Comparison of ENCODE assay signal across 1 cellular context in the genomic region with DNA sequence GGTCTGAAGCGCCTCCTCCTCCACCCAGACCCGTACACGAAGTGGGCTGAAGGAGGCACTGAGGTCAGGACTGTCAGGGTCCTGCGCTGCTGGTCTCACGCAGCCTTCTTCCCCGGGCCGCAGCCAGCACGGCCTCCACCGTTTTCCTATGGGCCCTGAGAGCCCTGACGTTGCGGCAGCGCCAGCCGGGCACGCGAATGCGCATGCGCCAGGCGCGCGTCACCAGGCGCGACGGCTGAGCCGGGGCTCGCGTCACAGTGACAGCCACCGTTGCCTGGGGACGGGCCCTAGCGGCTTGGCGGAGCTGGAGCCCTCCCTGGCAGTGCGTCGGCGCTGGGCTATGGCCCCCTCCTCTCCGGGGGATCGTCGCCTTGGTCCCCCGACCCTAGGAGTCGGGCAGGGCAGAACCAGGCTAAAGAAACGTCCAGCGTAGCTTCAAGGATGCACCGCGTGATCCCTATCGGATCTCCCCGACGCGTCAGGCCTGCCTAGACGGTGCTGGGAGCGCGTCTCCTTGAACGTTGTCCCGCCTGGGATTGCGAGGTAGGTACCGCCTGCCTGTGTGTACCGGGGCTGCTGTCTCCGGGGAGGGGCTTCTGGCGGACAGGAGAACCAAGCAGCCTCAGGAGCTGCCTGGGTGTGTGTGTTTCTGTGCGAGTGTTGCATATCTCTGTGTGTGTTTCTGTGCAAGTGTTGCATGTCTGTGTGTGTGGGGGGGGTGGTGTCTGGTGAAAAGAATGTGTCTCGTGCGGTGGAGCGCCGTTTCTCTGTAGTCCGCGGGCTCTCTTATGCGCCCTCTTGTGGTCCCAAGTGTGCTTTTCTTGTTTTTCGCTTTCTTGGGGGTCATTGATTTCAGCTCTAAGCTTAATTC.
TF ChIP-seq lines count a peak whose summit lies in the region.

No MANE protein-coding gene starts in this region.

TF ChIP-seq in H1, 55 proteins besides CTCF, POLR2A, EP300 and RAD21:
- TF ChIP-seq SUZ12 (IDR thresholded peaks at IDR 0.05; ENCODE audit: low read length) = no peak
- TF ChIP-seq, protein P1, sequence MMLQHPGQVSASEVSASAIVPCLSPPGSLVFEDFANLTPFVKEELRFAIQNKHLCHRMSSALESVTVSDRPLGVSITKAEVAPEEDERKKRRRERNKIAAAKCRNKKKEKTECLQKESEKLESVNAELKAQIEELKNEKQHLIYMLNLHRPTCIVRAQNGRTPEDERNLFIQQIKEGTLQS (IDR thresholded peaks at IDR 0.05; ENCODE audit: insufficient read depth, low read depth, low read length) = no peak
